ENCODE assay signal across 31 cellular contexts in genomic region chr15:27089676-27090075, GRCh38.
"Had no signal": no experiment of that assay in that cellular context is flagged by ENCODE, and none has a peak within 500 bp of the region (broad histone marks: within the 10 kb centered on the region; RNA-seq: fewer than 3 reads in every experiment).

No MANE protein-coding gene starts in this region.

- H3K27ac ChIP-seq: neural progenitor cell, ovary, parathyroid adenoma, psoas muscle, skin epidermis, spleen, suprapubic skin, testis, tibial artery, transverse colon, upper lobe of right lung, uterus had no signal

- H3K9ac ChIP-seq: neural progenitor cell, parathyroid adenoma had no signal

- H3K36me3 Mint-ChIP-seq: natural killer cell; neural progenitor cell; stimulated activated memory B cell treated with anti-CD40 and anti-IgM and Interleukin-4, amounts not matched to agents 10 μg/mL and 1 μg/mL and 100 μg/mL, for 72 hours; type B pancreatic cell had no signal

- ATAC-seq: natural killer cell; psoas muscle; right cardiac atrium; sciatic nerve; stimulated activated memory B cell treated with anti-CD40 and anti-IgM and Interleukin-4, amounts not matched to agents 10 μg/mL and 1 μg/mL and 100 μg/mL, for 72 hours; stimulated activated naive CD8-positive, alpha-beta T cell treated with anti-CD3 and anti-CD28 coated beads, Interleukin-15, amount 100 ng/mL, for 72 hours; stimulated activated naive CD8-positive, alpha-beta T cell treated with anti-CD3 and anti-CD28 coated beads, Interleukin-15, Interleukin-2, amounts not matched to agents 100 U/mL and 50 U/mL, for 24 hours had no signal

- H3K9me3 ChIP-seq: ovary, psoas muscle, testis, upper lobe of right lung, uterus had no signal

- H3K4me3 ChIP-seq: neural progenitor cell, ovary, psoas muscle, skin epidermis, smooth muscle cell, spleen, suprapubic skin, testis, tibial artery, transverse colon, upper lobe of right lung, uterus had no signal

- H3K27me3 ChIP-seq: neural progenitor cell, ovary, spleen, suprapubic skin, testis, tibial artery, transverse colon, upper lobe of right lung, uterus had no signal

- H3K4me3 Mint-ChIP-seq: natural killer cell; nephron; neural progenitor cell; stimulated activated memory B cell treated with anti-CD40 and anti-IgM and Interleukin-4, amounts not matched to agents 10 μg/mL and 1 μg/mL and 100 μg/mL, for 72 hours; stimulated activated naive CD8-positive, alpha-beta T cell treated with anti-CD3 and anti-CD28 coated beads, Interleukin-15, amount 100 ng/mL, for 72 hours; type B pancreatic cell had no signal

- DNase-seq: natural killer cell; occipital lobe; ovary; posterior cingulate gyrus; psoas muscle; right cardiac atrium; spleen; stimulated activated CD4-positive, alpha-beta T cell treated with anti-CD3 and anti-CD28 coated beads, Interleukin-12 subunit alpha, Interleukin-12 subunit beta, amount 100 ng/mL, for 4 hours; stimulated activated CD4-positive, alpha-beta T cell treated with anti-CD3 and anti-CD28 coated beads, Interleukin-1b, Interleukin-23, amount 100 ng/mL, for 48 hours; stimulated activated CD4-positive, alpha-beta T cell treated with anti-CD3 and anti-CD28 coated beads, Interleukin-4, amount 100 ng/mL, for 1 hour; stimulated activated CD4-positive, alpha-beta T cell treated with anti-CD3 and anti-CD28 coated beads, Interleukin-4, amount 100 ng/mL, for 4 hours; stimulated activated CD8-positive, alpha-beta memory T cell treated with anti-CD3 and anti-CD28 coated beads, Interleukin-4, amount 100 ng/mL, for 48 hours; stimulated activated naive CD4-positive, alpha-beta T cell; stimulated activated naive CD8-positive, alpha-beta T cell treated with anti-CD3 and anti-CD28 coated beads, Interleukin-15, amount 100 ng/mL, for 72 hours; stimulated activated naive CD8-positive, alpha-beta T cell treated with anti-CD3 and anti-CD28 coated beads, Interleukin-15, Interleukin-2, amounts not matched to agents 100 U/mL and 50 U/mL, for 24 hours; substantia nigra; testis; tibial artery; transverse colon; upper lobe of right lung; uterus had no signal

- H2AFZ ChIP-seq: neural progenitor cell, parathyroid adenoma had no signal

- H3K4me1 Mint-ChIP-seq: natural killer cell; stimulated activated memory B cell treated with anti-CD40 and anti-IgM and Interleukin-4, amounts not matched to agents 10 μg/mL and 1 μg/mL and 100 μg/mL, for 72 hours; stimulated activated naive CD8-positive, alpha-beta T cell treated with anti-CD3 and anti-CD28 coated beads, Interleukin-15, amount 100 ng/mL, for 72 hours had no signal

- H3K9me3 Mint-ChIP-seq: stimulated activated memory B cell treated with anti-CD40 and anti-IgM and Interleukin-4, amounts not matched to agents 10 μg/mL and 1 μg/mL and 100 μg/mL, for 72 hours; type B pancreatic cell had no signal

- H3K36me3 ChIP-seq: neural progenitor cell, ovary, spleen, suprapubic skin, tibial artery, transverse colon, upper lobe of right lung, uterus had no signal

- H3K79me2 ChIP-seq: parathyroid adenoma had no signal

- H3K27ac Mint-ChIP-seq: natural killer cell; nephron; neural progenitor cell; progenitor cell of endocrine pancreas; stimulated activated memory B cell treated with anti-CD40 and anti-IgM and Interleukin-4, amounts not matched to agents 10 μg/mL and 1 μg/mL and 100 μg/mL, for 72 hours; stimulated activated naive CD8-positive, alpha-beta T cell treated with anti-CD3 and anti-CD28 coated beads, Interleukin-15, amount 100 ng/mL, for 72 hours; type B pancreatic cell had no signal

- H3K4me1 ChIP-seq: parathyroid adenoma, psoas muscle, spleen, suprapubic skin, testis, tibial artery, transverse colon, upper lobe of right lung, uterus had no signal

- H3K27me3 Mint-ChIP-seq: progenitor cell of endocrine pancreas; stimulated activated memory B cell treated with anti-CD40 and anti-IgM and Interleukin-4, amounts not matched to agents 10 μg/mL and 1 μg/mL and 100 μg/mL, for 72 hours; stimulated activated naive CD8-positive, alpha-beta T cell treated with anti-CD3 and anti-CD28 coated beads, Interleukin-15, amount 100 ng/mL, for 72 hours; type B pancreatic cell had no signal

- H3K4me2 ChIP-seq: neural progenitor cell, smooth muscle cell had no signal
